Comparison of ENCODE assay signal across 25 cellular contexts in genomic region chr2:179044500-179044899, GRCh38. TPM values are rescaled to one million over a fixed set of nuclear protein-coding genes. Genes with fewer than 3 reads are reported as not detected.
DNase-seq lines count a peak whose midpoint lies in the region; ATAC-seq, FAIRE-seq and TF ChIP-seq lines count a peak whose summit lies in the region.
"Had no signal": no experiment of that assay in that cellular context is flagged by ENCODE, and none has a peak within 500 bp of the region (broad histone marks: within the 10 kb centered on the region; RNA-seq: fewer than 3 reads in every experiment).

No MANE protein-coding gene starts in this region.

- no peak for ATAC-seq in CD8-positive, alpha-beta T cell
- ATAC-seq in stimulated activated effector memory CD8-positive, alpha-beta T cell treated with anti-CD3 and anti-CD28 coated beads, Interleukin-12 subunit alpha, Interleukin-12 subunit beta, amount 100 ng/mL, for 72 hours: no peak
- no peak for ATAC-seq in GM18519 (IDR thresholded peaks at IDR 0.05; ENCODE audit: low FRiP score, unreplicated experiment)
- ATAC-seq: activated CD8-positive, alpha-beta memory T cell treated with anti-CD3 and anti-CD28 coated beads, Interleukin-2, amount 10 ng/mL, durations not matched to agents 7 days and 5 days; foreskin keratinocyte; lower lobe of right lung; upper lobe of right lung had no signal

- H2AFZ ChIP-seq in OCI-LY3 (ENCODE audit: low read depth, low read length) (no peak overlapping the region), fibroblast of lung (ENCODE audit: low read length) (no peak overlapping the region), smooth muscle cell (ENCODE audit: low read depth) (no peak overlapping the region)
- H2AFZ ChIP-seq: parathyroid adenoma had no signal

- no peaks in the 10 kb centered on the region for H3K9me3 ChIP-seq in CD8-positive, alpha-beta T cell (ENCODE audit: low read length)
- H3K9me3 ChIP-seq in OCI-LY3 (ENCODE audit: insufficient read depth, low read length) (no peaks in the 10 kb centered on the region), fibroblast of lung (ENCODE audit: control insufficient read depth, insufficient read depth, low read depth, low read length) (no peaks in the 10 kb centered on the region), smooth muscle cell (replicated peaks; ENCODE audit: low read depth) (no peaks in the 10 kb centered on the region)
- H3K9me3 ChIP-seq: lower lobe of right lung, upper lobe of right lung had no signal

- H3K4me1 ChIP-seq in CD8-positive, alpha-beta T cell (ENCODE audit: insufficient read depth, low read length): peaks cover 18% of the 10 kb centered on the region
- peaks cover 58% of the 10 kb centered on the region for H3K4me1 ChIP-seq in OCI-LY3 (ENCODE audit: low read length)
- no peaks in the 10 kb centered on the region for H3K4me1 ChIP-seq in fibroblast of lung (ENCODE audit: control insufficient read depth, extremely low read depth, insufficient read depth, low read length)
- peaks cover 12% of the 10 kb centered on the region for H3K4me1 ChIP-seq in smooth muscle cell (ENCODE audit: low read depth)
- H3K4me1 ChIP-seq: foreskin keratinocyte, parathyroid adenoma had no signal

- H3K36me3 ChIP-seq in CD8-positive, alpha-beta T cell (ENCODE audit: insufficient read depth, low read length): no peaks in the 10 kb centered on the region
- H3K36me3 ChIP-seq in OCI-LY3 (replicated peaks; ENCODE audit: low read depth, low read length): peaks cover 12% of the 10 kb centered on the region
- H3K36me3 ChIP-seq in fibroblast of lung (ENCODE audit: control insufficient read depth, insufficient read depth, low read length): no peaks in the 10 kb centered on the region
- no peaks in the 10 kb centered on the region for H3K36me3 ChIP-seq in smooth muscle cell (ENCODE audit: low read depth)
- H3K36me3 ChIP-seq: lower lobe of right lung, upper lobe of right lung had no signal

- no peak overlapping the region for H3K9ac ChIP-seq in OCI-LY3 (ENCODE audit: low read length)
- no peak overlapping the region for H3K9ac ChIP-seq in fibroblast of lung (ENCODE audit: insufficient read depth, low read length)
- no peak overlapping the region for H3K9ac ChIP-seq in smooth muscle cell (ENCODE audit: low read depth)
- H3K9ac ChIP-seq: parathyroid adenoma had no signal

- H3K27me3 Mint-ChIP-seq in CD8-positive, alpha-beta T cell (ENCODE audit: low read depth): no peaks in the 10 kb centered on the region
- H3K27me3 Mint-ChIP-seq: activated CD8-positive, alpha-beta memory T cell treated with anti-CD3 and anti-CD28 coated beads, Interleukin-2, amount 10 ng/mL, durations not matched to agents 7 days and 5 days had no signal

- CTCF ChIA-PET in CD8-positive, alpha-beta T cell (lab: Charles Lee): no interaction called here

- H3F3A ChIP-seq in smooth muscle cell (ENCODE audit: low read depth): no peaks in the 10 kb centered on the region

- intact Hi-C loops in CD8-positive, alpha-beta T cell (cut with DNase I, micrococcal nuclease): loop anchor here in 1 of 2 experiments (10.0 kb wide), 1 partner anchor 210 kb away; no protein-coding TSS in a partner anchor

- peak; percentile 70 for FAIRE-seq in GM18507 (lab: Jason Lieb, UNC)
- FAIRE-seq: HTR-8/SVneo had no signal

- H4K20me1 ChIP-seq in OCI-LY3 (ENCODE audit: insufficient read depth, low read length) (no peaks in the 10 kb centered on the region), fibroblast of lung (ENCODE audit: control insufficient read depth, extremely low read depth, insufficient read depth, low read length) (no peaks in the 10 kb centered on the region), smooth muscle cell (ENCODE audit: low read depth) (no peaks in the 10 kb centered on the region)

- H3K4me3 ChIP-seq in CD8-positive, alpha-beta T cell (ENCODE audit: low read depth, low read length): no peak overlapping the region
- H3K4me3 ChIP-seq in OCI-LY3 (ENCODE audit: low read length): peak overlapping the region; percentile 30; the same call in 1 of the 2 replicates
- no peak overlapping the region for H3K4me3 ChIP-seq in fibroblast of lung (replicated peaks in 1 of 4; ENCODE audit: control extremely low read depth in 1 of 4, insufficient read depth in 1 of 4, low read depth in 3 of 4, low read length in 4 of 4)
- no peak overlapping the region for H3K4me3 ChIP-seq in smooth muscle cell
- H3K4me3 ChIP-seq: dorsolateral prefrontal cortex, lower lobe of right lung, upper lobe of right lung had no signal

- no peak overlapping the region for H3K27ac ChIP-seq in CD8-positive, alpha-beta T cell (ENCODE audit: low read depth, low read length)
- H3K27ac ChIP-seq in OCI-LY3 (ENCODE audit: low read length): peak overlapping the region; percentile 54
- no peak overlapping the region for H3K27ac ChIP-seq in fibroblast of lung (ENCODE audit: insufficient read depth, low read length)
- H3K27ac ChIP-seq in smooth muscle cell (ENCODE audit: low read depth): no peak overlapping the region
- H3K27ac ChIP-seq: dorsolateral prefrontal cortex, epithelial cell of prostate, foreskin keratinocyte, lower lobe of right lung, parathyroid adenoma, upper lobe of right lung had no signal

- TF ChIP-seq CTCF in CD8-positive, alpha-beta T cell (IDR thresholded peaks at IDR 0.05): no peak
- TF ChIP-seq CTCF in OCI-LY3 (IDR thresholded peaks at IDR 0.05; ENCODE audit: low read depth, low read length): no peak
- no peak for TF ChIP-seq CTCF in fibroblast of lung (conservative IDR thresholded peaks at IDR 0.05 in 1 of 2, IDR thresholded peaks at IDR 0.05 in 1 of 2; ENCODE audit: low read depth in 1 of 2, low read length in 2 of 2)
- no peak for TF ChIP-seq CTCF in smooth muscle cell (IDR thresholded peaks at IDR 0.05; ENCODE audit: borderline replicate concordance, insufficient read depth, poor library complexity, severe bottlenecking)

- H3K27me3 ChIP-seq in CD8-positive, alpha-beta T cell (ENCODE audit: insufficient read depth, low read length): no peaks in the 10 kb centered on the region
- H3K27me3 ChIP-seq in OCI-LY3 (ENCODE audit: low read depth, low read length) (no peaks in the 10 kb centered on the region), fibroblast of lung (ENCODE audit: control insufficient read depth, insufficient read depth, low read length) (no peaks in the 10 kb centered on the region), smooth muscle cell (ENCODE audit: low read depth) (no peaks in the 10 kb centered on the region)
- H3K27me3 ChIP-seq: dorsolateral prefrontal cortex, foreskin keratinocyte, upper lobe of right lung had no signal

- H3K4me2 ChIP-seq in OCI-LY3 (ENCODE audit: low read length): peak overlapping the region; percentile 53
- H3K4me2 ChIP-seq in fibroblast of lung (ENCODE audit: extremely low read depth, insufficient read depth, low read length): peak overlapping the region; percentile 15
- no peak overlapping the region for H3K4me2 ChIP-seq in smooth muscle cell

- POLR2A ChIA-PET in CD8-positive, alpha-beta T cell (lab: Charles Lee): interaction anchor here (0.7 kb wide), 1 partner anchor 317 kb away, joined by 3 read pairs; no protein-coding TSS in a partner anchor

- H3K9me3 Mint-ChIP-seq in CD8-positive, alpha-beta T cell: peaks cover 6% of the 10 kb centered on the region
- peaks cover 4% of the 10 kb centered on the region for H3K9me3 Mint-ChIP-seq in stimulated activated effector memory CD8-positive, alpha-beta T cell treated with anti-CD3 and anti-CD28 coated beads, Interleukin-12 subunit alpha, Interleukin-12 subunit beta, amount 100 ng/mL, for 72 hours

- H3K27ac Mint-ChIP-seq in CD8-positive, alpha-beta T cell: peak overlapping the region; percentile 46
- H3K27ac Mint-ChIP-seq in stimulated activated effector memory CD8-positive, alpha-beta T cell treated with anti-CD3 and anti-CD28 coated beads, Interleukin-12 subunit alpha, Interleukin-12 subunit beta, amount 100 ng/mL, for 72 hours: no peak overlapping the region
- H3K27ac Mint-ChIP-seq: activated CD8-positive, alpha-beta memory T cell treated with anti-CD3 and anti-CD28 coated beads, Interleukin-2, amount 10 ng/mL, durations not matched to agents 7 days and 5 days had no signal

- H3K79me2 ChIP-seq in OCI-LY3 (ENCODE audit: low read length) (no peaks in the 10 kb centered on the region), fibroblast of lung (ENCODE audit: control insufficient read depth, insufficient read depth, low read length) (no peaks in the 10 kb centered on the region), smooth muscle cell (ENCODE audit: low read depth) (no peaks in the 10 kb centered on the region)
- H3K79me2 ChIP-seq: parathyroid adenoma had no signal

- 90% methylated on average over 3 of the region's 3 CpGs for WGBS in smooth muscle cell (ENCODE audit: low lambda C conversion rate)

- peak overlapping the region; percentile 26 for H3K4me3 Mint-ChIP-seq in CD8-positive, alpha-beta T cell
- H3K4me3 Mint-ChIP-seq in stimulated activated effector memory CD8-positive, alpha-beta T cell treated with anti-CD3 and anti-CD28 coated beads, Interleukin-12 subunit alpha, Interleukin-12 subunit beta, amount 100 ng/mL, for 72 hours: no peak overlapping the region
- H3K4me3 Mint-ChIP-seq: activated CD8-positive, alpha-beta memory T cell treated with anti-CD3 and anti-CD28 coated beads, Interleukin-2, amount 10 ng/mL, durations not matched to agents 7 days and 5 days had no signal

- DNase-seq in CD8-positive, alpha-beta T cell: no peak
- DNase-seq in GM18507 (ENCODE audit: extremely low spot score, insufficient read length, low read depth): no peak
- no peak for DNase-seq in fibroblast of lung (ENCODE audit: low read depth in 2 of 2)
- DNase-seq in stimulated activated effector memory CD8-positive, alpha-beta T cell treated with anti-CD3 and anti-CD28 coated beads, Interleukin-12 subunit alpha, Interleukin-12 subunit beta, amount 100 ng/mL, for 72 hours (ENCODE audit: low spot score in 2 of 2): no peak
- no peak for DNase-seq in smooth muscle cell (lab: John Stamatoyannopoulos, UW; ENCODE audit: unreplicated experiment)
- no peak for DNase-seq in T-helper 9 cell
- DNase-seq: activated CD4-positive, alpha-beta T cell treated with anti-CD3 and anti-CD28 coated beads for 1 hour; activated CD8-positive, alpha-beta memory T cell treated with anti-CD3 and anti-CD28 coated beads, Interleukin-2, amount 10 ng/mL, durations not matched to agents 7 days and 5 days; caudate nucleus; dorsolateral prefrontal cortex; foreskin keratinocyte; hippocampal formation; islet precursor cell; lower lobe of right lung; NCI-H2107; NCI-H526; OCI-M1; SIG-M5; stimulated activated CD4-positive, alpha-beta T cell treated with anti-CD3 and anti-CD28 coated beads, Interleukin-2, amount 100 ng/mL, for 24 hours; upper lobe of right lung had no signal

- peaks cover 55% of the 10 kb centered on the region for H3K36me3 Mint-ChIP-seq in CD8-positive, alpha-beta T cell
- no peaks in the 10 kb centered on the region for H3K36me3 Mint-ChIP-seq in stimulated activated effector memory CD8-positive, alpha-beta T cell treated with anti-CD3 and anti-CD28 coated beads, Interleukin-12 subunit alpha, Interleukin-12 subunit beta, amount 100 ng/mL, for 72 hours

- peaks cover 67% of the 10 kb centered on the region for H3K4me1 Mint-ChIP-seq in CD8-positive, alpha-beta T cell (ENCODE audit: low read depth)
- H3K4me1 Mint-ChIP-seq in stimulated activated effector memory CD8-positive, alpha-beta T cell treated with anti-CD3 and anti-CD28 coated beads, Interleukin-12 subunit alpha, Interleukin-12 subunit beta, amount 100 ng/mL, for 72 hours: peaks cover 7% of the 10 kb centered on the region

RNA-seq across cellular contexts. Expression of gene CCDC141, which starts 5.4 kb away (rescaled TPM):
- total RNA-seq in CD8-positive, alpha-beta T cell: 10 to 100 TPM; 28.2 to 31.3 TPM
- under 0.01 and 0.17 TPM in 2 replicates for total RNA-seq in fibroblast of lung
- polyA plus RNA-seq in fibroblast of lung: 0.03 and 0.05 TPM in 2 replicates
- 0.03 TPM in 2 replicates for polyA plus RNA-seq in fibroblast of lung (2012)
- polyA minus RNA-seq in fibroblast of lung (ENCODE audit: low replicate concordance): not detected in 2 replicates
- 0.13 and 0.76 TPM in 2 replicates for total RNA-seq in smooth muscle cell
- 0.03 TPM in 1 of 2 replicates, not detected in the other for polyA plus RNA-seq in smooth muscle cell
- total RNA-seq: foreskin keratinocyte had no signal
- polyA plus RNA-seq: foreskin keratinocyte had no signal

Comparison
In these comparisons a context has a peak if more than half of its experiments do, and no peak if none do; other contexts are left out.
1. RNA of gene CCDC141, which starts 5.4 kb away (total RNA-seq): 28.2 to 31.3 TPM in CD8-positive, alpha-beta T cell; 0.13 to 0.76 TPM in smooth muscle cell and under 0.01 to 0.17 TPM in fibroblast of lung; every median in the first group is over 10 times any median in the second.